ENCODE assay signal across 25 cellular contexts in genomic region chrX:40998123-40998522, GRCh38.
"Had no signal": no experiment of that assay in that cellular context is flagged by ENCODE, and none has a peak within 500 bp of the region (broad histone marks: within the 10 kb centered on the region; RNA-seq: fewer than 3 reads in every experiment).

No MANE protein-coding gene starts in this region.

- H3K4me1 ChIP-seq: gastroesophageal sphincter, prostate gland, suprapubic skin, tibial artery had no signal

- H3K27ac ChIP-seq: cardiac muscle cell, gastroesophageal sphincter, neutrophil, ovary, prostate gland, suprapubic skin, tibial artery had no signal

- H3K4me3 ChIP-seq: cardiac muscle cell, gastroesophageal sphincter, ovary, prostate gland, suprapubic skin, tibial artery had no signal

- H3K9me3 ChIP-seq: gastroesophageal sphincter, neutrophil, ovary, prostate gland, suprapubic skin, tibial artery had no signal

- H3K27me3 ChIP-seq: cardiac muscle cell, gastroesophageal sphincter, neutrophil, ovary, suprapubic skin, tibial artery had no signal

- FAIRE-seq: endothelial cell of umbilical vein, keratinocyte had no signal

- DNase-seq: activated B cell treated with CpG ODN at 0.5 μM for 24 hours; activated CD4-positive, alpha-beta T cell treated with anti-CD3 and anti-CD28 coated beads, Interleukin-2, amount 50 U/mL, for 1 hour; activated effector memory CD4-positive, alpha-beta T cell treated with Interleukin-2 at 50 U/mL for 16 hours; activated naive CD4-positive, alpha-beta T cell treated with Interleukin-2 at 50 U/mL for 16 hours; activated T-cell treated with anti-CD3 and anti-CD28 coated beads for 4 hours; aorta; cortex of kidney; effector memory CD8-positive, alpha-beta T cell; hippocampal formation; left cardiac atrium; natural killer cell; ovary; stimulated activated CD4-positive, alpha-beta T cell treated with anti-CD3 and anti-CD28 coated beads, Interleukin-15, amount 100 ng/mL, for 24 hours; stimulated activated CD4-positive, alpha-beta T cell treated with anti-CD3 and anti-CD28 coated beads, Interleukin-2, amount 100 ng/mL, for 24 hours; stimulated activated naive CD4-positive, alpha-beta T cell; T-helper 17 cell; T1000; tibial artery had no signal

- H3K36me3 ChIP-seq: cardiac muscle cell, gastroesophageal sphincter, neutrophil, ovary, prostate gland, suprapubic skin, tibial artery had no signal

- ATAC-seq: effector memory CD8-positive, alpha-beta T cell; gastroesophageal sphincter; left cardiac atrium; natural killer cell; T-helper 17 cell had no signal
